In genomic region chr5:13704401-13704800, GRCh38 we compare ENCODE assay signal across 19 cellular contexts.
DNase-seq lines count a peak whose midpoint lies in the region; ATAC-seq, FAIRE-seq and TF ChIP-seq lines count a peak whose summit lies in the region.
"Had no signal": no experiment of that assay in that cellular context is flagged by ENCODE, and none has a peak within 500 bp of the region (broad histone marks: within the 10 kb centered on the region; RNA-seq: fewer than 3 reads in every experiment).

No MANE protein-coding gene starts in this region.

- H3K27me3 ChIP-seq in bronchial epithelial cell (ENCODE audit: control insufficient read depth, insufficient read depth, low read length): no peaks in the 10 kb centered on the region
- H3K27me3 ChIP-seq: BLaER1 treated with 17β-estradiol and CSF1 and Interleukin-3, amounts not matched to agents 10 nM and 100 nM had no signal

- DNase-seq in A172 (ENCODE audit: low spot score) (peak; percentile 11), M059J (ENCODE audit: low read depth) (peak; percentile 21), bronchial epithelial cell (ENCODE audit: low read depth) (no peak), renal cortical epithelial cell (ENCODE audit: low read depth) (peak; percentile 5), posterior cingulate gyrus (no peak), midbrain (lab: John Stamatoyannopoulos, UW) (no peak), NOMO-1 (lab: John Stamatoyannopoulos, UW; ENCODE audit: unreplicated experiment in 2 of 2) (no peak)
- DNase-seq: ACHN; Calu3; CD4-positive, CD25-positive, alpha-beta regulatory T cell; DMS 273 treated with DMSO at 0.1 percent for 48 hours; GM23248 had no signal

- no peak for TF ChIP-seq CTCF in bronchial epithelial cell (IDR thresholded peaks at IDR 0.05; ENCODE audit: insufficient read depth, low read length, severe bottlenecking)

- no peaks in the 10 kb centered on the region for H3K36me3 ChIP-seq in bronchial epithelial cell (ENCODE audit: control insufficient read depth, insufficient read depth, low read length)
- H3K36me3 ChIP-seq: BLaER1 treated with 17β-estradiol and CSF1 and Interleukin-3, amounts not matched to agents 10 nM and 100 nM had no signal

- no peak for ATAC-seq in HG03045 (IDR thresholded peaks at IDR 0.05; ENCODE audit: unreplicated experiment)
- ATAC-seq: GM12878, HCT116, HepG2 had no signal

- no peak overlapping the region for H3K4me3 ChIP-seq in bronchial epithelial cell (ENCODE audit: low read depth, low read length)
- H3K4me3 ChIP-seq: BLaER1 treated with 17β-estradiol and CSF1 and Interleukin-3, amounts not matched to agents 10 nM and 100 nM; GM12878; GM23248 had no signal

- intact Hi-C loops in posterior cingulate gyrus (cut with DNase I): no loop called here

- peak; percentile 18 for FAIRE-seq in bronchial epithelial cell (lab: Jason Lieb, UNC)
- FAIRE-seq: GM12878, GM18507, H54, HepG2 had no signal

Comparison
In these comparisons a context has a peak if more than half of its experiments do, and no peak if none do; other contexts are left out.
1. DNase-seq: peak in A172 (single experiment), M059J (single experiment) and renal cortical epithelial cell (single experiment); none in bronchial epithelial cell (single experiment), posterior cingulate gyrus (0 of 10), midbrain (single experiment) and NOMO-1 (0 of 2).